13 cellular contexts compared by ENCODE assay signal in genomic region chr1:156744344-156744743, GRCh38. TPM values are rescaled to one million over a fixed set of nuclear protein-coding genes. Genes with fewer than 3 reads are reported as not detected.
DNase-seq lines count a peak whose midpoint lies in the region; ATAC-seq, FAIRE-seq and TF ChIP-seq lines count a peak whose summit lies in the region.
"Had no signal": no experiment of that assay in that cellular context is flagged by ENCODE, and none has a peak within 500 bp of the region (broad histone marks: within the 10 kb centered on the region; RNA-seq: fewer than 3 reads in every experiment).

No MANE protein-coding gene starts in this region.

- H3K9me3 Mint-ChIP-seq in GM23338: no peaks in the 10 kb centered on the region; the same call in 1 of the 3 replicates
- no peaks in the 10 kb centered on the region for H3K9me3 Mint-ChIP-seq in astrocyte (ENCODE audit: unreplicated experiment)
- no peaks in the 10 kb centered on the region for H3K9me3 Mint-ChIP-seq in nephron
- H3K9me3 Mint-ChIP-seq: IgD-negative memory B cell had no signal

- FAIRE-seq in astrocyte (lab: Jason Lieb, UNC): no peak
- FAIRE-seq: colon had no signal

- no peaks in the 10 kb centered on the region for H3K9me2 ChIP-seq in GM23338 (ENCODE audit: insufficient read depth)

- no peak overlapping the region for H3K9ac ChIP-seq in astrocyte (ENCODE audit: low read length)

- DNase-seq in GM23338 (ENCODE audit: low spot score) (no peak), astrocyte (ENCODE audit: low read depth) (no peak), GDM1 (lab: John Stamatoyannopoulos, UW) (no peak), GOT3 (lab: John Stamatoyannopoulos, UW) (no peak)
- DNase-seq in central memory CD4-positive, alpha-beta T cell: no peak
- DNase-seq: NCI-H1436 treated with DMSO at 0.1 percent for 48 hours, T1000 had no signal

- H3K79me2 ChIP-seq in GM23338 (replicated peaks; ENCODE audit: insufficient read depth) (peaks cover 50% of the 10 kb centered on the region), astrocyte (ENCODE audit: insufficient read depth, low read length) (peaks cover 69% of the 10 kb centered on the region)

- H3K4me1 ChIP-seq in GM23338 (ENCODE audit: insufficient read depth) (peaks cover 59% of the 10 kb centered on the region), astrocyte (ENCODE audit: insufficient read depth, low read length) (peaks cover 42% of the 10 kb centered on the region)

- H3K36me3 Mint-ChIP-seq in GM23338 (ENCODE audit: low read depth): peaks cover 51% of the 10 kb centered on the region
- H3K36me3 Mint-ChIP-seq in astrocyte (ENCODE audit: low read depth, unreplicated experiment): peaks cover 17% of the 10 kb centered on the region
- peaks cover 22% of the 10 kb centered on the region for H3K36me3 Mint-ChIP-seq in nephron (ENCODE audit: low read depth)

- H3K36me3 ChIP-seq in GM23338 (ENCODE audit: insufficient read depth): peaks cover 5% of the 10 kb centered on the region; the same call in 1 of the 2 replicates
- H3K36me3 ChIP-seq in astrocyte (ENCODE audit: insufficient read depth, low read length): peaks cover 4% of the 10 kb centered on the region

- H3F3A ChIP-seq in GM23338 (replicated peaks; ENCODE audit: low read depth): peaks cover 44% of the 10 kb centered on the region

- ATAC-seq in GM23338: no peak
- ATAC-seq in GM18909 (IDR thresholded peaks at IDR 0.05; ENCODE audit: poor library complexity, unreplicated experiment): no peak

- H4K20me1 ChIP-seq in GM23338 (replicated peaks; ENCODE audit: insufficient read depth): peaks cover 13% of the 10 kb centered on the region
- no peaks in the 10 kb centered on the region for H4K20me1 ChIP-seq in astrocyte (ENCODE audit: insufficient read depth, low read length)

- H3K27ac Mint-ChIP-seq in GM23338: peak overlapping the region; percentile 100; the same call in 1 of the 2 replicates
- H3K27ac Mint-ChIP-seq in astrocyte (ENCODE audit: unreplicated experiment): no peak overlapping the region
- peak overlapping the region in 2 of 3 experiments; percentile 73 to 99 for H3K27ac Mint-ChIP-seq in nephron

- H3K4me3 ChIP-seq in GM23338 (no peak overlapping the region), astrocyte (ENCODE audit: insufficient read depth, low read depth, low read length) (no peak overlapping the region)
- H3K4me3 ChIP-seq: prostate gland had no signal

- no peak overlapping the region for H3K4me2 ChIP-seq in GM23338
- no peak overlapping the region for H3K4me2 ChIP-seq in astrocyte (ENCODE audit: low read length)

- H3K4me3 Mint-ChIP-seq in GM23338: no peak overlapping the region; the same call in 2 of the 3 replicates
- H3K4me3 Mint-ChIP-seq in astrocyte (ENCODE audit: unreplicated experiment): peak overlapping the region; percentile 69
- no peak overlapping the region for H3K4me3 Mint-ChIP-seq in nephron

- 0 out of 2 replicates have a peak overlapping the region, but pooled peaks have one; percentile 97 for H3K27ac ChIP-seq in 22Rv1
- H3K27ac ChIP-seq in GM23338 (ENCODE audit: low read depth): peak overlapping the region; percentile 85; the same call in 1 of the 2 replicates
- H3K27ac ChIP-seq in astrocyte (ENCODE audit: low read depth, low read length): no peak overlapping the region

- H3K9me3 ChIP-seq in astrocyte (ENCODE audit: insufficient read depth, low read depth, low read length): no peaks in the 10 kb centered on the region
- H3K9me3 ChIP-seq: prostate gland had no signal

- TF ChIP-seq CTCF in 22Rv1 (IDR thresholded peaks at IDR 0.05) (no peak), GM23338 (conservative IDR thresholded peaks at IDR 0.05; ENCODE audit: low read depth in 2 of 2) (no peak), astrocyte (IDR thresholded peaks at IDR 0.05; ENCODE audit: insufficient read depth, low read depth, low read length) (no peak), nephron (IDR thresholded peaks at IDR 0.05; ENCODE audit: unreplicated experiment in 3 of 3) (no peak)

- H3K27me3 Mint-ChIP-seq in GM23338 (ENCODE audit: insufficient read depth, low read depth, poor library complexity) (peaks cover 33% of the 10 kb centered on the region), astrocyte (ENCODE audit: low read depth, unreplicated experiment) (no peaks in the 10 kb centered on the region), nephron (ENCODE audit: low read depth) (no peaks in the 10 kb centered on the region)
- H3K27me3 Mint-ChIP-seq: IgD-negative memory B cell had no signal

- H3K4me1 Mint-ChIP-seq in GM23338: peaks cover 57% of the 10 kb centered on the region
- H3K4me1 Mint-ChIP-seq in astrocyte (ENCODE audit: low read depth, unreplicated experiment): peaks cover 42% of the 10 kb centered on the region
- peaks cover 62% of the 10 kb centered on the region for H3K4me1 Mint-ChIP-seq in nephron

- H3K27me3 ChIP-seq in GM23338 (ENCODE audit: insufficient read depth) (no peaks in the 10 kb centered on the region), astrocyte (ENCODE audit: insufficient read depth, low read length) (no peaks in the 10 kb centered on the region)

- H2AFZ ChIP-seq in GM23338 (no peak overlapping the region), astrocyte (ENCODE audit: low read depth, low read length) (no peak overlapping the region)

TF ChIP-seq in GM23338, 12 proteins besides CTCF, POLR2A, EP300 and RAD21 (continues in another document):
- TF ChIP-seq STAT1 (IDR thresholded peaks at IDR 0.05; ENCODE audit: unreplicated experiment) (no peak), ZNF114 (CRISPR knock-in tag; IDR thresholded peaks at IDR 0.05) (no peak)

RNA-seq across cellular contexts. Expression of gene MRPL24, which starts 3.5 kb away (rescaled TPM):
- 18.8 and 23.8 TPM in 2 replicates for total RNA-seq in GM23338 (2014; rRNA removed; shearing (Covaris generic))
- polyA plus RNA-seq in GM23338 (2016; fragmentation: Nextera tagmentation; extraction: Ambion mirVana): 45.7 and 52.4 TPM in 2 replicates
- total RNA-seq in astrocyte: 37.4 and 46.5 TPM in 2 replicates

RNA-seq across cellular contexts. Expression of gene HDGF, which starts 7.1 kb away (rescaled TPM):
- 230 and 251 TPM in 2 replicates for total RNA-seq in GM23338 (2014; rRNA removed; shearing (Covaris generic))
- polyA plus RNA-seq in GM23338 (2016; fragmentation: Nextera tagmentation; extraction: Ambion mirVana): 106 and 126 TPM in 2 replicates
- total RNA-seq in astrocyte: 179 and 190 TPM in 2 replicates

RNA-seq across cellular contexts. Expression of gene ISG20L2, which starts 15.8 kb away (rescaled TPM):
- total RNA-seq in GM23338 (2014; rRNA removed; shearing (Covaris generic)): 34.9 and 50.9 TPM in 2 replicates
- polyA plus RNA-seq in GM23338 (2016; fragmentation: Nextera tagmentation; extraction: Ambion mirVana): 22.2 and 23.1 TPM in 2 replicates
- total RNA-seq in astrocyte: 30.1 and 33.4 TPM in 2 replicates

RNA-seq across cellular contexts. Expression of gene METTL25B, which starts 16.1 kb away (rescaled TPM):
- total RNA-seq in GM23338 (2014; rRNA removed; shearing (Covaris generic)): 12.9 and 18.3 TPM in 2 replicates
- 18.1 and 21.1 TPM in 2 replicates for polyA plus RNA-seq in GM23338 (2016; fragmentation: Nextera tagmentation; extraction: Ambion mirVana)
- 9.9 and 11.1 TPM in 2 replicates for total RNA-seq in astrocyte

RNA-seq across cellular contexts. Expression of gene PRCC, which starts 23.0 kb away (rescaled TPM):
- total RNA-seq in GM23338 (2014; rRNA removed; shearing (Covaris generic)): 58.6 and 72.9 TPM in 2 replicates
- 65.3 and 66.2 TPM in 2 replicates for polyA plus RNA-seq in GM23338 (2016; fragmentation: Nextera tagmentation; extraction: Ambion mirVana)
- total RNA-seq in astrocyte: 75.5 and 78.3 TPM in 2 replicates
